ENCODE assay signal across 8 cellular contexts in the genomic region with DNA sequence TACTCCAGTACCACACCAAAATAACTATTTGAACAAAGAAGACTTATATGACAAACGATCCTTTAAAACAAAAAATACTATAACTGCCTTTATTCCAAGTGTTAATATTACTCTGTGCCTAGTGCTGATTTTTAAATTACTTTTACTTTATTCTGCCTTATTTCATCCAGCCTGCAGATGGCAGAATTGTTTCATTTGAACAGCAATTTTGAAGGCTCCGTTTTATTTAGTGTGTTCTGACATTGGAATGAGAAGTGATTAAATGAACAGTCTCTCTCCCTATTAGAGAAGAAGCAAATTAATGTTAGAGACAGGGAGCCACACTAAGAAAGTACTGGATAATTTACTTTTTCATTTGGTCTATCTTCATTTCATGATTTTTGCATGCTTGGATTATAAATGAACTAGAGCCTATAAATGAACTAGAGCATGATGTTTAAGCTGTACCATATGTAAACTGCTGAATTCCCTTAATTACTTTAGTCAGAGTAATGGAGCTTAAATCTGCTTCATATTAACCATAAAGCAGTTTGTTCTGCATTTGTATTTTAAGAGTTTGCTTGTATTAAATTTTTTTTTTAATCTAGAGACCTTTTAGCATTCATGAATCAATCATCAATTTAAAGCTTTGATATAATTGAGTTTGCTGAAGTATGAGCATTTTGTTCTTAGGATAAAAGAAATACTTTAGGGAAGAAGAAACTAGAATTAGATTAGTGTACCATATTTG. TPM values are rescaled to one million over a fixed set of nuclear protein-coding genes. Genes with fewer than 3 reads are reported as not detected.
DNase-seq lines count a peak whose midpoint lies in the region; ATAC-seq and TF ChIP-seq lines count a peak whose summit lies in the region.

No MANE protein-coding gene starts in this region.

- H3K36me3 Mint-ChIP-seq in T-cell: peaks cover 5% of the 10 kb centered on the region

- CTCF ChIA-PET in T-cell (lab: Charles Lee): interaction anchor here (0.6 to 6.2 kb wide), 32 partner anchors 8 to 1115 kb away, joined by 3 to 82 read pairs (median 4); a partner anchor contains a TSS

- POLR2A ChIA-PET in T-cell (lab: Charles Lee): interaction anchor here in 1 of 2 donors (0.6 to 0.9 kb wide), 3 partner anchors 221 to 495 kb away, joined by 3 to 5 read pairs (median 3); no protein-coding TSS in a partner anchor

- H3K27ac Mint-ChIP-seq in T-cell: no peak overlapping the region

- ATAC-seq in Right ventricle myocardium inferior (peak; percentile 52), T-cell (replicated peaks in 1 of 4) (peak; percentile 43 to 51 (median 48)), HG02571 (IDR thresholded peaks at IDR 0.05; ENCODE audit: unreplicated experiment) (no peak), HG02973 (IDR thresholded peaks at IDR 0.05; ENCODE audit: unreplicated experiment) (no peak)

- H3K4me1 Mint-ChIP-seq in T-cell: peaks cover 21 to 40% (median 25%) of the 10 kb centered on the region in 3 donors

- TF ChIP-seq CTCF in NB4 (IDR thresholded peaks at IDR 0.05; ENCODE audit: low read depth, low read length) (peak; percentile 60), fibroblast of pulmonary artery (IDR thresholded peaks at IDR 0.05; ENCODE audit: low read length, missing control alignments) (peak; percentile 69)

- no peaks in the 10 kb centered on the region for H3K9me3 Mint-ChIP-seq in T-cell

- H3K27me3 Mint-ChIP-seq in T-cell: no peaks in the 10 kb centered on the region

- no peak for TF ChIP-seq POLR2A in NB4 (IDR thresholded peaks at IDR 0.05; ENCODE audit: extremely low read depth, insufficient read length)

- no peak overlapping the region for H3K4me3 Mint-ChIP-seq in T-cell

- intact Hi-C loops in Right ventricle myocardium inferior (cut with DNase I): loop anchor here (10.0 kb wide), 1 partner anchor 559 kb away; no protein-coding TSS in a partner anchor
- intact Hi-C loops in cardiac septum (cut with DNase I): loop anchor here (2.0 to 5.0 kb wide), 3 partner anchors 311 to 467 kb away; no protein-coding TSS in a partner anchor

- DNase-seq in Right ventricle myocardium inferior (ENCODE audit: missing footprints) (no peak), cardiac septum (ENCODE audit: low spot score) (no peak), NB4 (ENCODE audit: low read depth) (peak; percentile 60), T-cell (peak in 5 of 34 experiments; percentile 4 to 36 (median 11)), fibroblast of pulmonary artery (ENCODE audit: low read depth) (peak; percentile 76), pons (ENCODE audit: low spot score) (peak; percentile 84)

- H3K4me3 ChIP-seq in NB4 (ENCODE audit: low read depth, low read length) (no peak overlapping the region), fibroblast of pulmonary artery (replicated peaks; ENCODE audit: low read depth, low read length) (no peak overlapping the region)

RNA-seq across cellular contexts. Expression of a gene that starts 9.8 kb away (rescaled TPM):
- total RNA-seq in Right ventricle myocardium inferior (140 TPM), cardiac septum (118 TPM), T-cell (10 to 100 TPM; 21.7 to 36.4 (median 26.1) TPM)

RNA-seq across cellular contexts. Expression of a gene that starts 10.1 kb away (rescaled TPM):
- total RNA-seq in Right ventricle myocardium inferior (24.6 TPM), cardiac septum (36.5 TPM), T-cell (10 to 100 TPM in 4 of 5 donors, 1 to 10 TPM in 1; 9.4 to 15.7 (median 15.6) TPM)

Comparison
In these comparisons a context has a peak if more than half of its experiments do, and no peak if none do; other contexts are left out.
1. ATAC-seq: peak in Right ventricle myocardium inferior (single experiment) and T-cell (4 of 4); none in HG02571 (single experiment) and HG02973 (single experiment).
2. DNase-seq: peak in NB4 (single experiment), fibroblast of pulmonary artery (single experiment) and pons (single experiment); none in Right ventricle myocardium inferior (single experiment) and cardiac septum (single experiment).